18 cellular contexts compared by ENCODE assay signal in the genomic region with DNA sequence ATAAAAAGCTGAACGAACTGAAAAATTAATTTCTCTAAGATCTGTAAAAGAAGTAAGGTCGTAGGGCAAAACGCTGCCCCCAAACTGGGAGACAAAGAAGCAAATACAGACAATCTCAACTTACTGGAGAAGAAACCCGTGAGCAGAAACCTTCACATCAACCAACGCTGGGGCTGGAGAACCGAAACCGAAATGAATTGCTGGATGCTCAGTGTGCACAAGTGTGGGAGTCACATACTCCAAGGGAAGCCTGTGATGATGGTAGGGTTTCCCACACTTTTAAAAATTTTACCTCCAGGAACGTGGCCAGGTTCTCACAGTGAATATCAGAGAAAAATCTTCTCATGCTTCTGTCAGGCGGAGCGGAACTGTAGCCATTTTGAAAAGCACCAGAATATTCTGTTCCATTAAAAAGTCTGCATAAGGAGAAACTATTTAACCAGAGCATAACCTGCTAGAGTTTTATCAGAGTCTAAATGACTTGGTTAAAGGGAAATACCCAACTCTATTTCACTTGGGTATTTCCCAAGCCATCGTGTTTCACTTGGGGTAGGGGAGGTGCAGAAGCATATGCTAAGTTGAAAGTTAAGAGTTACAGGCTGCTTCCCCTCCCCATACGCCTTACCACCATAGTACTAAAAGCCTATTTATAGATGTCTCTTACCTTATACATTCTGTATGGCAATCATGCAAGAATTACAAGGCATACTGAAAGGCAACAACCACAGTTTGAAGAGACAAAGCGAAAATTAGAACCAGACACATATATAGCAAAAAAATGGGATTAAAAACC.
"Had no signal": no experiment of that assay in that cellular context is flagged by ENCODE, and none has a peak within 500 bp of the region (broad histone marks: within the 10 kb centered on the region; RNA-seq: fewer than 3 reads in every experiment).

No MANE protein-coding gene starts in this region.

- FAIRE-seq: endothelial cell of umbilical vein, kidney had no signal

- ATAC-seq: activated CD4-positive, alpha-beta T cell treated with anti-CD3 and anti-CD28 coated beads for 36 hours; gastroesophageal sphincter; heart left ventricle; left lung; stimulated activated memory B cell treated with anti-CD40 and anti-IgM and Interleukin-4, amounts not matched to agents 10 μg/mL and 1 μg/mL and 100 μg/mL, for 72 hours; WTC11 had no signal

- DNase-seq: activated CD4-positive, alpha-beta memory T cell treated with anti-CD3 and anti-CD28 coated beads for 36 hours; activated CD4-positive, alpha-beta T cell treated with anti-CD3 and anti-CD28 coated beads for 36 hours; activated naive CD8-positive, alpha-beta T cell treated with anti-CD3 and anti-CD28 coated beads for 36 hours; amygdala; dermis blood vessel endothelial cell; effector memory CD4-positive, alpha-beta T cell; heart left ventricle; kidney; left lung; midbrain; occipital lobe; retina; spleen; stimulated activated CD4-positive, alpha-beta T cell treated with anti-CD3 and anti-CD28 coated beads, Interleukin-4, amount 100 ng/mL, for 4 hours had no signal
